ENCODE assay signal across 11 cellular contexts in genomic region chr11:69943066-69943465, GRCh38.
DNase-seq lines count a peak whose midpoint lies in the region; ATAC-seq and TF ChIP-seq lines count a peak whose summit lies in the region.
"Had no signal": no experiment of that assay in that cellular context is flagged by ENCODE, and none has a peak within 500 bp of the region (broad histone marks: within the 10 kb centered on the region; RNA-seq: fewer than 3 reads in every experiment).

No MANE protein-coding gene starts in this region.

- H2AFZ ChIP-seq in trophoblast cell (ENCODE audit: insufficient read depth, low read length, poor library complexity) = no peak overlapping the region

- H3K4me1 Mint-ChIP-seq in endothelial cell (ENCODE audit: unreplicated experiment) = no peaks in the 10 kb centered on the region
- no peaks in the 10 kb centered on the region for H3K4me1 Mint-ChIP-seq in activated T-helper 2 cell treated with anti-CD3 and anti-CD28 coated beads, Interferon-gamma antibody, Interleukin-2, Interleukin-4, amounts not matched to agents 10 μg/mL and 5 μg/mL and 100 μg/mL, durations not matched to agents 14 hours and 24 hours and 36 hours (ENCODE audit: low read depth)
- H3K4me1 Mint-ChIP-seq: activated CD4-positive, alpha-beta T cell treated with anti-CD3 and anti-CD28 coated beads for 36 hours; memory B cell had no signal

- no peak overlapping the region for H3K4ac ChIP-seq in trophoblast cell (ENCODE audit: low read depth, low read length)

- TF ChIP-seq CTCF in endothelial cell (IDR thresholded peaks at IDR 0.05; ENCODE audit: unreplicated experiment) = peak; percentile 5
- no peak for TF ChIP-seq CTCF in coronary artery (IDR thresholded peaks at IDR 0.05)

- no peaks in the 10 kb centered on the region for H3K27me3 ChIP-seq in trophoblast cell (ENCODE audit: insufficient read depth, low read length)

- no peak overlapping the region for H3K27ac Mint-ChIP-seq in endothelial cell (ENCODE audit: unreplicated experiment)
- H3K27ac Mint-ChIP-seq in activated T-helper 2 cell treated with anti-CD3 and anti-CD28 coated beads, Interferon-gamma antibody, Interleukin-2, Interleukin-4, amounts not matched to agents 10 μg/mL and 5 μg/mL and 100 μg/mL, durations not matched to agents 14 hours and 24 hours and 36 hours = no peak overlapping the region
- H3K27ac Mint-ChIP-seq: activated CD4-positive, alpha-beta T cell treated with anti-CD3 and anti-CD28 coated beads for 36 hours; memory B cell had no signal

- no peaks in the 10 kb centered on the region for H3K4me1 ChIP-seq in trophoblast cell (ENCODE audit: control insufficient read depth in 1 of 2, insufficient read depth in 2 of 2, low read length in 2 of 2)

- DNase-seq in EH (ENCODE audit: low read depth) = peak; percentile 56
- peak; percentile 64 for DNase-seq in LoVo (ENCODE audit: low spot score)
- DNase-seq in endothelial cell (ENCODE audit: low spot score) = no peak
- peak; percentile 25 to 72 for DNase-seq in trophoblast cell
- no peak for DNase-seq in activated T-helper 2 cell treated with anti-CD3 and anti-CD28 coated beads, Interferon-gamma antibody, Interleukin-2, Interleukin-4, amounts not matched to agents 10 μg/mL and 5 μg/mL and 100 μg/mL, durations not matched to agents 14 hours and 24 hours and 36 hours (ENCODE audit: low spot score)
- DNase-seq in coronary artery (ENCODE audit: low spot score) = no peak
- no peak for DNase-seq in NCI-H510A (lab: John Stamatoyannopoulos, UW)
- DNase-seq: activated CD4-positive, alpha-beta T cell treated with anti-CD3 and anti-CD28 coated beads for 36 hours; NCI-H1105 treated with DMSO at 0.1 percent for 48 hours had no signal

- no peak overlapping the region for H3K4me3 ChIP-seq in trophoblast cell (ENCODE audit: low read depth, low read length)
- H3K4me3 ChIP-seq in coronary artery = no peak overlapping the region

- H3K14ac ChIP-seq in trophoblast cell (ENCODE audit: low read length) = no peak overlapping the region

- no peaks in the 10 kb centered on the region for H3K36me3 Mint-ChIP-seq in endothelial cell (ENCODE audit: low read depth, unreplicated experiment)
- no peaks in the 10 kb centered on the region for H3K36me3 Mint-ChIP-seq in activated T-helper 2 cell treated with anti-CD3 and anti-CD28 coated beads, Interferon-gamma antibody, Interleukin-2, Interleukin-4, amounts not matched to agents 10 μg/mL and 5 μg/mL and 100 μg/mL, durations not matched to agents 14 hours and 24 hours and 36 hours (ENCODE audit: low read depth)
- H3K36me3 Mint-ChIP-seq: memory B cell had no signal

- no peak overlapping the region for H4K12ac ChIP-seq in trophoblast cell (ENCODE audit: low read depth, low read length)

- no peak overlapping the region for H3K18ac ChIP-seq in trophoblast cell (ENCODE audit: low read length)

- no peak overlapping the region for H3K4me3 Mint-ChIP-seq in endothelial cell (ENCODE audit: unreplicated experiment)
- no peak overlapping the region for H3K4me3 Mint-ChIP-seq in activated T-helper 2 cell treated with anti-CD3 and anti-CD28 coated beads, Interferon-gamma antibody, Interleukin-2, Interleukin-4, amounts not matched to agents 10 μg/mL and 5 μg/mL and 100 μg/mL, durations not matched to agents 14 hours and 24 hours and 36 hours (ENCODE audit: low read depth)
- H3K4me3 Mint-ChIP-seq: activated CD4-positive, alpha-beta T cell treated with anti-CD3 and anti-CD28 coated beads for 36 hours; memory B cell had no signal

- H3K36me3 ChIP-seq in trophoblast cell (ENCODE audit: control insufficient read depth in 1 of 2, insufficient read depth in 2 of 2, low read length in 2 of 2) = no peaks in the 10 kb centered on the region

- intact Hi-C loops in activated T-helper 2 cell treated with anti-CD3 and anti-CD28 coated beads, Interferon-gamma antibody, Interleukin-2, Interleukin-4, amounts not matched to agents 10 μg/mL and 5 μg/mL and 100 μg/mL, durations not matched to agents 14 hours and 24 hours and 36 hours (cut with micrococcal nuclease) = no loop called here

- H2BK12ac ChIP-seq in trophoblast cell (ENCODE audit: low read length) = no peak overlapping the region

- H3K9ac ChIP-seq in trophoblast cell (ENCODE audit: low read length) = no peak overlapping the region

- WGBS in trophoblast cell (ENCODE audit: extremely low coverage, insufficient coverage, insufficient read length) = no CpG with 5 or more reads among the region's 6 CpGs

- H4K8ac ChIP-seq in trophoblast cell (ENCODE audit: low read depth, low read length) = no peak overlapping the region

- H3K9me3 ChIP-seq in trophoblast cell (ENCODE audit: insufficient read depth, low read depth, low read length) = peaks cover 6% of the 10 kb centered on the region

- H3K27ac ChIP-seq in trophoblast cell (ENCODE audit: low read depth, low read length) (no peak overlapping the region), coronary artery (peak overlapping the region in 1 of 2 donors; percentile 60)

- H4K91ac ChIP-seq in trophoblast cell (ENCODE audit: low read depth, low read length) = no peak overlapping the region

- no peaks in the 10 kb centered on the region for H3K9me3 Mint-ChIP-seq in endothelial cell (ENCODE audit: unreplicated experiment)
- no peaks in the 10 kb centered on the region for H3K9me3 Mint-ChIP-seq in activated T-helper 2 cell treated with anti-CD3 and anti-CD28 coated beads, Interferon-gamma antibody, Interleukin-2, Interleukin-4, amounts not matched to agents 10 μg/mL and 5 μg/mL and 100 μg/mL, durations not matched to agents 14 hours and 24 hours and 36 hours

- ATAC-seq in HG02759 (IDR thresholded peaks at IDR 0.05; ENCODE audit: unreplicated experiment) = no peak
- ATAC-seq: activated CD4-positive, alpha-beta T cell treated with anti-CD3 and anti-CD28 coated beads for 36 hours had no signal

- H2BK5ac ChIP-seq in trophoblast cell (ENCODE audit: low read depth, low read length, poor library complexity) = no peak overlapping the region

- no peaks in the 10 kb centered on the region for H3K79me1 ChIP-seq in trophoblast cell (ENCODE audit: low read length)

- H3K23ac ChIP-seq in trophoblast cell (ENCODE audit: low read length) = no peak overlapping the region

- no peak overlapping the region for H2AK5ac ChIP-seq in trophoblast cell (ENCODE audit: low read length)

- H3K79me2 ChIP-seq in trophoblast cell (ENCODE audit: control insufficient read depth, insufficient read depth, low read length, poor library complexity) = peaks cover 2% of the 10 kb centered on the region

- no peak overlapping the region for H2BK120ac ChIP-seq in trophoblast cell (ENCODE audit: insufficient read depth, low read length, poor library complexity)

- no peaks in the 10 kb centered on the region for H3K27me3 Mint-ChIP-seq in endothelial cell (ENCODE audit: unreplicated experiment)
- no peaks in the 10 kb centered on the region for H3K27me3 Mint-ChIP-seq in activated T-helper 2 cell treated with anti-CD3 and anti-CD28 coated beads, Interferon-gamma antibody, Interleukin-2, Interleukin-4, amounts not matched to agents 10 μg/mL and 5 μg/mL and 100 μg/mL, durations not matched to agents 14 hours and 24 hours and 36 hours (ENCODE audit: low read depth)

- no peak overlapping the region for H3K4me2 ChIP-seq in trophoblast cell (ENCODE audit: low read length)

Comparison
In these comparisons a context has a peak if more than half of its experiments do, and no peak if none do; other contexts are left out.
1. DNase-seq: peak in EH (single experiment), LoVo (single experiment) and trophoblast cell (2 of 2); none in endothelial cell (single experiment), activated T-helper 2 cell treated with anti-CD3 and anti-CD28 coated beads, Interferon-gamma antibody, Interleukin-2, Interleukin-4, amounts not matched to agents 10 μg/mL and 5 μg/mL and 100 μg/mL, durations not matched to agents 14 hours and 24 hours and 36 hours (single experiment), coronary artery (single experiment) and NCI-H510A (single experiment).